In the genomic region with DNA sequence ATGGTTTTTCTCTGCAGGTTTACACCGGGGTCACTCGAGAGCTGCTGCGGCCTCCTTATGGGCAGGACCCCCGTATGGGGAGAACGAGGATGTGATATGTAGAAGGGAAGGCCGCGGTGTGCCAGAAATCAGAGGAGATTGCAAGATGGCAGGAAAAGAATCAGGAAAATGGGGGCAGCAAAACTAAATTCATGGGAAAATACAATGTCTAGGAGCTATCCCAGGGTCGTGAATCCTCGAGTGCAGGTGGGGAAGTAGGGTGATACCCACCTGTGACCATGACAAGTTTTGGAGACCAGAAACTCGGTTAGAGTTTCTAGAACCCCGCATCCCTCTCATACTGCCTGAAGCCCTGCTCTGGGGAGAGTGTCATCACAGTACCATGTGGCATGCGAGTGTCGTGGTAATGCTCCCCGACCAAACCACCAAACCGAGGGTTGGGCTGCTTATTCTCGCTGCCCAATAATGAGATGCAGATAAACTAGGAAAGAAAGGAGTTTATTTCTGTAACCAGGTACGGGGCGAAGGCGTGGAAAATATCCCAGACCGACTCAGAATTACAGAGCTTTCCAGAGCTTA, we compare ENCODE assay signal across 8 cellular contexts. TPM values are rescaled to one million over a fixed set of nuclear protein-coding genes. Genes with fewer than 3 reads are reported as not detected.
DNase-seq lines count a peak whose midpoint lies in the region; ATAC-seq, FAIRE-seq and TF ChIP-seq lines count a peak whose summit lies in the region.

No MANE protein-coding gene starts in this region.

- 0 out of 2 replicates have a peak overlapping the region, but pooled peaks have one; percentile 9 for H2BK12ac ChIP-seq in H1 (ENCODE audit: low read depth, low read length)

- no peak overlapping the region for H3K4ac ChIP-seq in H1 (replicated peaks; ENCODE audit: insufficient read length, low read depth, low read length)

- H2BK120ac ChIP-seq in H1 (replicated peaks; ENCODE audit: low read depth, low read length): no peak overlapping the region

- no peak overlapping the region for H2BK15ac ChIP-seq in H1 (ENCODE audit: low read length)

- no peak for TF ChIP-seq RAD21 in H1 (IDR thresholded peaks at IDR 0.05 in 1 of 2, conservative IDR thresholded peaks at IDR 0.05 in 1 of 2; ENCODE audit: low read depth in 2 of 2, low read length in 2 of 2)

- H3K4me1 Mint-ChIP-seq in neural crest cell: peaks cover 28% of the 10 kb centered on the region

- FAIRE-seq in H1 (lab: Jason Lieb, UNC): no peak

- TF ChIP-seq POLR2A in H1 (IDR thresholded peaks at IDR 0.05; ENCODE audit: control extremely low read depth in 1 of 2, low read depth in 2 of 2, low read length in 2 of 2): 0 out of 3 replicates have a peak, but pooled peaks of 1 of the 2 experiments have one; percentile 4

- TF ChIP-seq EP300 in H1 (IDR thresholded peaks at IDR 0.05; ENCODE audit: borderline replicate concordance in 1 of 2, low read depth in 2 of 2, low read length in 2 of 2): no peak

- peak overlapping the region; percentile 92 for H3K4me3 Mint-ChIP-seq in neural crest cell

- peaks cover 8% of the 10 kb centered on the region for H3K23me2 ChIP-seq in H1 (ENCODE audit: low read depth, low read length)

- 0 out of 2 replicates have a peak, but pooled peaks cover 4% of the 10 kb centered on the region for H3K79me1 ChIP-seq in H1 (ENCODE audit: low read depth, low read length)

- H3K27ac ChIP-seq in H1 (ENCODE audit: low read depth, low read length): peak overlapping the region; percentile 96

- no peak overlapping the region for H4K5ac ChIP-seq in H1 (ENCODE audit: insufficient read length, low read depth, low read length)

- H2BK20ac ChIP-seq in H1 (ENCODE audit: low read length): 0 out of 2 replicates have a peak overlapping the region, but pooled peaks have one; percentile 48

- H3K14ac ChIP-seq in H1 (ENCODE audit: insufficient read length): no peak overlapping the region

- peaks cover 4 to 31% of the 10 kb centered on the region in 2 experiments; a peak in 3 of 4 replicates for H3K79me2 ChIP-seq in H1 (ENCODE audit: control insufficient read depth in 1 of 2, insufficient read depth in 2 of 2, low read length in 2 of 2)

- H3K27me3 ChIP-seq in H1 (replicated peaks in 1 of 4; ENCODE audit: control insufficient read depth in 3 of 4, extremely low read depth in 1 of 4, insufficient read depth in 3 of 4, low read length in 3 of 4): no peaks in the 10 kb centered on the region

- no peaks in the 10 kb centered on the region for H3K9me3 Mint-ChIP-seq in neural crest cell

- CTCF ChIA-PET in H1 (lab: Charles Lee; ENCODE audit: partially characterized antibody): no interaction called here

- ATAC-seq in HG03521 (IDR thresholded peaks at IDR 0.05; ENCODE audit: unreplicated experiment) (peak; percentile 19), GM21619 (IDR thresholded peaks at IDR 0.05; ENCODE audit: unreplicated experiment) (no peak)

- in situ Hi-C loops in GM13976 (cut with MboI; ENCODE audit: low sequenced_read_pairs, unreplicated experiment): no loop called here

- H3K4me3 ChIP-seq in H1 (ENCODE audit: extremely low read depth in 1 of 4, insufficient read depth in 2 of 4, low read depth in 3 of 4, low read length in 4 of 4): peak overlapping the region; percentile 79 to 87 (median 84)

- peaks cover 10 to 27% (median 19%) of the 10 kb centered on the region in 4 experiments for H3K36me3 ChIP-seq in H1 (ENCODE audit: control insufficient read depth in 2 of 4, insufficient read depth in 4 of 4, low read length in 3 of 4)

- peak overlapping the region; percentile 97; the same call in 1 of the 2 replicates for H3K18ac ChIP-seq in H1 (ENCODE audit: extremely low read depth, low read length)

- DNase-seq in GM13976 (ENCODE audit: low spot score) (peak; percentile 32), H1 (ENCODE audit: low read depth in 1 of 2, low spot score in 2 of 2) (no peak), neural crest cell (ENCODE audit: low read depth, low spot score) (no peak), NCI-H1930 (lab: John Stamatoyannopoulos, UW) (no peak)
- peak; percentile 63 for DNase-seq in activated CD4-positive, alpha-beta T cell treated with anti-CD3 and anti-CD28 coated beads for 48 hours
- no peak for DNase-seq in effector CD8-positive, alpha-beta T cell (lab: John Stamatoyannopoulos, UW)

- no peaks in the 10 kb centered on the region for H3K27me3 Mint-ChIP-seq in neural crest cell (ENCODE audit: low read depth)

- 0 out of 2 replicates have a peak overlapping the region, but pooled peaks have one; percentile 16 for H2AK5ac ChIP-seq in H1 (ENCODE audit: low read depth, low read length)

- no peak overlapping the region for H3K23ac ChIP-seq in H1 (ENCODE audit: insufficient read length)

- peak overlapping the region; percentile 91 for H4K91ac ChIP-seq in H1 (replicated peaks; ENCODE audit: insufficient read length, low read length)

- H4K20me1 ChIP-seq in H1 (replicated peaks in 1 of 2; ENCODE audit: control insufficient read depth in 1 of 2, insufficient read depth in 2 of 2, low read length in 2 of 2): no peaks in the 10 kb centered on the region

- no peaks in the 10 kb centered on the region for H3K9me3 ChIP-seq in H1 (ENCODE audit: insufficient read depth in 2 of 2, low read depth in 1 of 2, low read length in 1 of 2)

- H4K8ac ChIP-seq in H1 (ENCODE audit: extremely low read depth, insufficient read depth, low read length): peak overlapping the region; percentile 96; the same call in 1 of the 2 replicates

- POLR2A ChIA-PET in H1 (lab: Charles Lee; ENCODE audit: partially characterized antibody): interaction anchor here (1.5 kb wide), 1 partner anchor 30 kb away, joined by 3 read pairs; no protein-coding TSS in a partner anchor

- H3K56ac ChIP-seq in H1 (replicated peaks; ENCODE audit: insufficient read length, low read depth, low read length): no peak overlapping the region

- peak overlapping the region; percentile 91 to 93 for H3K4me2 ChIP-seq in H1 (ENCODE audit: insufficient read depth in 1 of 2, low read depth in 2 of 2, low read length in 2 of 2)

- peaks cover 2 to 7% (median 4%) of the 10 kb centered on the region in 4 experiments; a peak in 3 of 7 replicates for H3K4me1 ChIP-seq in H1 (replicated peaks in 1 of 4; ENCODE audit: control insufficient read depth in 3 of 4, insufficient read depth in 4 of 4, low read length in 3 of 4)

- peaks cover 13% of the 10 kb centered on the region for H3K36me3 Mint-ChIP-seq in neural crest cell (ENCODE audit: low read depth)

- no peak for TF ChIP-seq CTCF in GM13976 (IDR thresholded peaks at IDR 0.05; ENCODE audit: borderline replicate concordance, control extremely low read depth, extremely low read depth, insufficient read depth, missing control alignments)
- TF ChIP-seq CTCF in H1 (IDR thresholded peaks at IDR 0.05; ENCODE audit: control extremely low read depth in 1 of 3, insufficient read depth in 1 of 3, low read depth in 1 of 3, low read length in 3 of 3): no peak
- TF ChIP-seq CTCF in neural crest cell (conservative IDR thresholded peaks at IDR 0.05): no peak

- no peak overlapping the region for H2AFZ ChIP-seq in H1 (ENCODE audit: low read length)

- 0 out of 2 replicates have a peak overlapping the region, but pooled peaks have one; percentile 95 for H2BK5ac ChIP-seq in H1 (ENCODE audit: low read depth, low read length)

- H3K27ac Mint-ChIP-seq in neural crest cell (ENCODE audit: unreplicated experiment): peak overlapping the region; percentile 94

- 45% methylated on average over 20 of the region's 20 CpGs; no CpG with 5 or more reads in 1 of the 2 experiments for WGBS in H1 (ENCODE audit: extremely low coverage in 1 of 2, insufficient coverage in 1 of 2, insufficient read length in 1 of 2, insufficient replicate concordance in 2 of 2, low coverage in 1 of 2, low lambda C conversion rate in 2 of 2, missing lambda C conversion rate in 1 of 2), 2 experiments

- peak overlapping the region; percentile 70 to 99 (median 94) for H3K9ac ChIP-seq in H1 (replicated peaks in 1 of 4; ENCODE audit: extremely low read depth in 1 of 4, low read depth in 3 of 4, low read length in 3 of 4)

TF ChIP-seq in H1, 55 proteins besides CTCF, POLR2A, EP300 and RAD21 (continues in another document):
- TF ChIP-seq SRF (IDR thresholded peaks at IDR 0.05; ENCODE audit: low read depth, low read length) (no peak), KDM5A (IDR thresholded peaks at IDR 0.05; ENCODE audit: low read length) (no peak), SUZ12 (IDR thresholded peaks at IDR 0.05; ENCODE audit: low read length) (no peak), GABPA (IDR thresholded peaks at IDR 0.05; ENCODE audit: borderline replicate concordance, insufficient read depth, low read length) (no peak)

RNA-seq across cellular contexts. Expression of a gene that starts 0.8 kb away (rescaled TPM):
- total RNA-seq in H1 (2021; fragmentation: NEBNext Ultra II Directional; extraction: Animal tissue kit (Norgen Biotek cat#: 25700)): 31.0 and 33.1 TPM in 2 replicates
- 6.5 and 7.2 TPM in 2 replicates for polyA plus RNA-seq in H1 (2011; rRNA removed)
- polyA plus RNA-seq in H1 (2011; cell fraction: cytosol; rRNA removed): 15.1 TPM
- polyA plus RNA-seq in H1 (2011; cell fraction: nucleus; rRNA removed): 31.3 TPM
- 17.6 to 39.0 TPM (median 21.2 TPM) in 4 replicates for polyA plus RNA-seq in H1 (2012, experiment 1 of 2)
- 4.9 TPM for polyA plus RNA-seq in H1 (2012, experiment 2 of 2)
- 23.0 TPM for polyA plus RNA-seq in H1 (2013, experiment 1 of 2)
- 22.1 TPM for polyA plus RNA-seq in H1 (2013, experiment 2 of 2)
- 15.3 and 15.6 TPM in 2 replicates for polyA minus RNA-seq in H1 (2011; rRNA and poly(A)+ RNA removed)
- 13.2 TPM for polyA minus RNA-seq in H1 (2011; cell fraction: cytosol; rRNA and poly(A)+ RNA removed)
- polyA minus RNA-seq in H1 (2011; cell fraction: nucleus; rRNA and poly(A)+ RNA removed): 69.2 TPM
- total RNA-seq in neural crest cell: 30.6 and 32.6 TPM in 2 replicates

RNA-seq across cellular contexts. Expression of a gene that starts 17.3 kb away (rescaled TPM):
- not detected in 2 replicates for total RNA-seq in H1 (2021; fragmentation: NEBNext Ultra II Directional; extraction: Animal tissue kit (Norgen Biotek cat#: 25700))
- not detected in 2 replicates for polyA plus RNA-seq in H1 (2011; rRNA removed)
- 0.05 TPM for polyA plus RNA-seq in H1 (2011; cell fraction: cytosol; rRNA removed)
- polyA plus RNA-seq in H1 (2011; cell fraction: nucleus; rRNA removed): not detected
- polyA plus RNA-seq in H1 (2012, experiment 1 of 2): not detected in 4 replicates
- polyA plus RNA-seq in H1 (2012, experiment 2 of 2): not detected
- polyA plus RNA-seq in H1 (2013, experiment 1 of 2): 0.04 TPM
- polyA plus RNA-seq in H1 (2013, experiment 2 of 2): 0.04 TPM
- polyA minus RNA-seq in H1 (2011; rRNA and poly(A)+ RNA removed): not detected in 2 replicates
- polyA minus RNA-seq in H1 (2011; cell fraction: cytosol; rRNA and poly(A)+ RNA removed): not detected
- 1.9 TPM for polyA minus RNA-seq in H1 (2011; cell fraction: nucleus; rRNA and poly(A)+ RNA removed)
- not detected in 2 replicates for total RNA-seq in neural crest cell

RNA-seq across cellular contexts. Expression of a gene that starts 52.0 kb away (rescaled TPM):
- 28.4 and 30.3 TPM in 2 replicates for total RNA-seq in H1 (2021; fragmentation: NEBNext Ultra II Directional; extraction: Animal tissue kit (Norgen Biotek cat#: 25700))
- polyA plus RNA-seq in H1 (2011; rRNA removed): 9.8 and 13.4 TPM in 2 replicates
- 26.0 TPM for polyA plus RNA-seq in H1 (2011; cell fraction: cytosol; rRNA removed)
- polyA plus RNA-seq in H1 (2011; cell fraction: nucleus; rRNA removed): 11.8 TPM
- polyA plus RNA-seq in H1 (2012, experiment 1 of 2): 23.2 to 36.8 TPM (median 24.7 TPM) in 4 replicates
- polyA plus RNA-seq in H1 (2012, experiment 2 of 2): 3.0 TPM
- polyA plus RNA-seq in H1 (2013, experiment 1 of 2): 19.5 TPM
- 19.2 TPM for polyA plus RNA-seq in H1 (2013, experiment 2 of 2)
- polyA minus RNA-seq in H1 (2011; rRNA and poly(A)+ RNA removed): 29.5 and 49.7 TPM in 2 replicates
- 25.8 TPM for polyA minus RNA-seq in H1 (2011; cell fraction: cytosol; rRNA and poly(A)+ RNA removed)
- polyA minus RNA-seq in H1 (2011; cell fraction: nucleus; rRNA and poly(A)+ RNA removed): 51.3 TPM
- total RNA-seq in neural crest cell: 31.7 and 32.7 TPM in 2 replicates

Comparison
In these comparisons a context has a peak if more than half of its experiments do, and no peak if none do; other contexts are left out.
1. DNase-seq: peak in GM13976 (single experiment) and activated CD4-positive, alpha-beta T cell treated with anti-CD3 and anti-CD28 coated beads for 48 hours (single experiment); none in H1 (0 of 2), neural crest cell (single experiment), effector CD8-positive, alpha-beta T cell (single experiment) and NCI-H1930 (0 of 2).